21 cellular contexts compared by ENCODE assay signal in the genomic region with DNA sequence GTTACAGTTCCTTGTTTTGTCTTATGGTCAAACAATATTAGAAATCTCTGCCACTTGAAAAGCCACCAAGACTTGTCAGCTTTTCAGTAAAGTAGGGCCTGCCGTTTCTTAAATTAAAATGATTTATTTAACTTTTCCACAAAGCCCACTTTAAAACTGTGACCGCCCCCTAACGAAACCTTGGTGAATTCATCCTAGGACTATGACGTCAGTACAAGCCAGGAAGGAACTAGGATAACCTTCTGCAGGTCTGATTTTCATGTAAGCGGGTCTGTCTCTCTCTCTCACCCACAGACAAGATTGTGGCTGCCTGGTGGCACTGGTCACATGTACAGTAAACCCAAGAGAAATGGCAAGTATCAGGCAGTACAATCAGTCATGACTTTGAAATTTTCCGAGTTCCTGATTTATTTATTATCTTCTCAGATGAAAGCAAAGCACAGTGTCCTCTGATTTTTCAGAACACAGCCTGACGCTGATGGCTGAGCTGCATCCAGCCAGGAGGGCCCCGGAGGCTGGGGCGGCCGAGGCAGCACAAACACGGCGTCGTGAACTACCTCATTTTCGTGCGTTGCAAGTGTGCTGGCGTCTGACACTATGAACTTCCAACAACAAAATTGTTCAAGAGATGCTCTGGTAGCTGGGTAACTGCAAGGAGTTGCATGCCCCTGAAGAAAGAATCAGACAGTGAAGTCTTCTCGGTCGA. TPM values are rescaled to one million over a fixed set of nuclear protein-coding genes. Genes with fewer than 3 reads are reported as not detected.
"Had no signal": no experiment of that assay in that cellular context is flagged by ENCODE, and none has a peak within 500 bp of the region (broad histone marks: within the 10 kb centered on the region; RNA-seq: fewer than 3 reads in every experiment).

No MANE protein-coding gene starts in this region.

- H3K27me3 ChIP-seq: hepatocyte had no signal

- H3K4me1 ChIP-seq: pancreas, tibial artery had no signal

- H3K36me3 ChIP-seq: pancreas, tibial artery had no signal

- H3K27ac ChIP-seq: hepatocyte, pancreas, tibial artery had no signal

- DNase-seq: activated CD4-positive, alpha-beta T cell treated with anti-CD3 and anti-CD28 coated beads, Interleukin-2, amount 10 ng/mL, durations not matched to agents 7 days and 5 days; activated CD4-positive, CD25-positive, alpha-beta regulatory T cell; activated CD8-positive, alpha-beta memory T cell treated with anti-CD3 and anti-CD28 coated beads for 24 hours; activated naive CD4-positive, alpha-beta T cell; islet precursor cell; mucosa of descending colon; naive thymus-derived CD4-positive, alpha-beta T cell; pancreas; stimulated activated CD4-positive, alpha-beta T cell treated with anti-CD3 and anti-CD28 coated beads, Interleukin-15, amount 100 ng/mL, for 24 hours; stimulated activated CD4-positive, alpha-beta T cell treated with anti-CD3 and anti-CD28 coated beads, Interleukin-4, amount 100 ng/mL, for 1 hour; stimulated activated naive CD4-positive, alpha-beta T cell; T-helper 2 cell; tibial artery had no signal

- FAIRE-seq: bronchial epithelial cell, pancreas had no signal

- H3K4me3 ChIP-seq: hepatocyte, mucosa of descending colon, pancreas, tibial artery had no signal

- H3K9me3 ChIP-seq: pancreas, tibial artery had no signal

RNA-seq across cellular contexts. Expression of gene SALL3, which starts 18.9 kb away (rescaled TPM):
- total RNA-seq: activated CD4-positive, alpha-beta T cell treated with anti-CD3 and anti-CD28 coated beads, Interleukin-2, amount 10 ng/mL, durations not matched to agents 7 days and 5 days; bronchial epithelial cell; dermis microvascular lymphatic vessel endothelial cell; esophagus mucosa; left lobe of liver; lung microvascular endothelial cell; mucosa of descending colon; naive thymus-derived CD4-positive, alpha-beta T cell; skeletal muscle tissue; subcutaneous adipose tissue had no signal
